In genomic region chrX:47185241-47185640, GRCh38 we compare ENCODE assay signal across 21 cellular contexts. TPM values are rescaled to one million over a fixed set of nuclear protein-coding genes. Genes with fewer than 3 reads are reported as not detected.
DNase-seq lines count a peak whose midpoint lies in the region; ATAC-seq, FAIRE-seq and TF ChIP-seq lines count a peak whose summit lies in the region.
"Had no signal": no experiment of that assay in that cellular context is flagged by ENCODE, and none has a peak within 500 bp of the region (broad histone marks: within the 10 kb centered on the region; RNA-seq: fewer than 3 reads in every experiment).

No MANE protein-coding gene starts in this region.

- no peak overlapping the region for H3K4me3 ChIP-seq in kidney (ENCODE audit: low read length in 2 of 2)
- H3K4me3 ChIP-seq: A549 had no signal

- no peaks in the 10 kb centered on the region for H3K9me3 Mint-ChIP-seq in activated T-cell treated with anti-CD3 and anti-CD28 coated beads, Interleukin-2, amount 50 U/mL, for 24 hours
- H3K9me3 Mint-ChIP-seq in activated T-cell treated with anti-CD3 and anti-CD28 coated beads, Interleukin-2, amount 50 U/mL, for 72 hours, result no peaks in the 10 kb centered on the region
- no peaks in the 10 kb centered on the region for H3K9me3 Mint-ChIP-seq in activated CD4-positive, alpha-beta T cell treated with anti-CD3 and anti-CD28 coated beads for 36 hours (ENCODE audit: low read depth)
- H3K9me3 Mint-ChIP-seq: CD4-positive, alpha-beta T cell had no signal

- H3K9ac ChIP-seq in kidney (ENCODE audit: low read length in 2 of 2), result no peak overlapping the region

- FAIRE-seq in kidney (lab: Jason Lieb, UNC), result no peak
- FAIRE-seq: A549, GM19239, H1, HTR-8/SVneo had no signal

- peaks cover 40% of the 10 kb centered on the region for H3K27me3 Mint-ChIP-seq in activated T-cell treated with anti-CD3 and anti-CD28 coated beads, Interleukin-2, amount 50 U/mL, for 24 hours
- H3K27me3 Mint-ChIP-seq in activated T-cell treated with anti-CD3 and anti-CD28 coated beads, Interleukin-2, amount 50 U/mL, for 72 hours (ENCODE audit: low read depth), result peaks cover 13% of the 10 kb centered on the region
- no peaks in the 10 kb centered on the region for H3K27me3 Mint-ChIP-seq in activated CD4-positive, alpha-beta T cell treated with anti-CD3 and anti-CD28 coated beads for 36 hours
- H3K27me3 Mint-ChIP-seq: CD4-positive, alpha-beta T cell had no signal

- ATAC-seq in activated T-cell treated with anti-CD3 and anti-CD28 coated beads, Interleukin-2, amount 50 U/mL, for 72 hours (replicated peaks in 1 of 2), result no peak
- ATAC-seq in sciatic nerve, result peak; percentile 29
- no peak for ATAC-seq in activated CD4-positive, alpha-beta T cell treated with anti-CD3 and anti-CD28 coated beads for 36 hours
- no peak for ATAC-seq in GM19035 (IDR thresholded peaks at IDR 0.05; ENCODE audit: unreplicated experiment)
- ATAC-seq: A549 had no signal

- peaks cover 64% of the 10 kb centered on the region for H3K36me3 Mint-ChIP-seq in activated T-cell treated with anti-CD3 and anti-CD28 coated beads, Interleukin-2, amount 50 U/mL, for 24 hours (ENCODE audit: low read depth)
- H3K36me3 Mint-ChIP-seq in activated T-cell treated with anti-CD3 and anti-CD28 coated beads, Interleukin-2, amount 50 U/mL, for 72 hours (ENCODE audit: insufficient read depth in 2 of 2), result peaks cover 4 to 6% of the 10 kb centered on the region in 2 donors
- H3K36me3 Mint-ChIP-seq in activated CD4-positive, alpha-beta T cell treated with anti-CD3 and anti-CD28 coated beads for 36 hours (ENCODE audit: low read depth), result peaks cover 22% of the 10 kb centered on the region

- H3K9me3 ChIP-seq in kidney (ENCODE audit: control insufficient read depth in 1 of 2, low read length in 2 of 2), result no peaks in the 10 kb centered on the region
- H3K9me3 ChIP-seq: A549, Caco-2 had no signal

- H3K27ac ChIP-seq in RWPE1, result 0 out of 2 replicates have a peak overlapping the region, but pooled peaks have one; percentile 8
- no peak overlapping the region for H3K27ac ChIP-seq in kidney (ENCODE audit: low read depth in 2 of 2, low read length in 2 of 2)
- H3K27ac ChIP-seq: 22Rv1, A549, C4-2B had no signal

- POLR2A ChIA-PET in RWPE1 (lab: Yijun Ruan, JAX; ENCODE audit: low non-redundant PET) (no interaction called here), HEK293T (lab: Yijun Ruan, JAX) (interaction anchor here (1.0 kb wide), 1 partner anchor 40 kb away, joined by 3 read pairs; the partner anchor contains the start of gene RBM10)
- POLR2A ChIA-PET in activated CD4-positive, alpha-beta T cell treated with anti-CD3 and anti-CD28 coated beads for 36 hours (lab: Charles Lee), result no interaction called here

- peaks cover 19% of the 10 kb centered on the region for H3K4me1 Mint-ChIP-seq in activated T-cell treated with anti-CD3 and anti-CD28 coated beads, Interleukin-2, amount 50 U/mL, for 24 hours (ENCODE audit: low read depth)
- H3K4me1 Mint-ChIP-seq in activated T-cell treated with anti-CD3 and anti-CD28 coated beads, Interleukin-2, amount 50 U/mL, for 72 hours (ENCODE audit: low read depth), result peaks cover 20% of the 10 kb centered on the region
- H3K4me1 Mint-ChIP-seq in activated CD4-positive, alpha-beta T cell treated with anti-CD3 and anti-CD28 coated beads for 36 hours, result peaks cover 17% of the 10 kb centered on the region

- peak overlapping the region; percentile 33 for H3K27ac Mint-ChIP-seq in activated T-cell treated with anti-CD3 and anti-CD28 coated beads, Interleukin-2, amount 50 U/mL, for 24 hours
- no peak overlapping the region for H3K27ac Mint-ChIP-seq in activated T-cell treated with anti-CD3 and anti-CD28 coated beads, Interleukin-2, amount 50 U/mL, for 72 hours
- H3K27ac Mint-ChIP-seq in activated CD4-positive, alpha-beta T cell treated with anti-CD3 and anti-CD28 coated beads for 36 hours, result no peak overlapping the region
- H3K27ac Mint-ChIP-seq: CD4-positive, alpha-beta T cell had no signal

- H3K36me3 ChIP-seq in kidney (ENCODE audit: control insufficient read depth in 1 of 2, insufficient read depth in 2 of 2, low read length in 2 of 2), result peaks cover 3 to 4% of the 10 kb centered on the region in 2 donors

- CTCF ChIA-PET in RWPE1 (lab: Yijun Ruan, JAX) (no interaction called here), HEK293T (lab: Yijun Ruan, JAX) (no interaction called here)
- CTCF ChIA-PET in activated CD4-positive, alpha-beta T cell treated with anti-CD3 and anti-CD28 coated beads for 36 hours (lab: Charles Lee), result no interaction called here

- no peak for TF ChIP-seq CTCF in RWPE1 (conservative IDR thresholded peaks at IDR 0.05; ENCODE audit: low read depth)
- no peak for TF ChIP-seq CTCF in kidney (IDR thresholded peaks at IDR 0.05; ENCODE audit: borderline replicate concordance, extremely low read depth, insufficient read depth)

- H3K4me3 Mint-ChIP-seq in activated T-cell treated with anti-CD3 and anti-CD28 coated beads, Interleukin-2, amount 50 U/mL, for 24 hours, result no peak overlapping the region
- H3K4me3 Mint-ChIP-seq in activated T-cell treated with anti-CD3 and anti-CD28 coated beads, Interleukin-2, amount 50 U/mL, for 72 hours, result no peak overlapping the region
- no peak overlapping the region for H3K4me3 Mint-ChIP-seq in activated CD4-positive, alpha-beta T cell treated with anti-CD3 and anti-CD28 coated beads for 36 hours
- H3K4me3 Mint-ChIP-seq: CD4-positive, alpha-beta T cell; H9 had no signal

- intact Hi-C loops in kidney (cut with DNase I), result no loop called here
- intact Hi-C loops in sciatic nerve (cut with DNase I), result no loop called here
- intact Hi-C loops in activated CD4-positive, alpha-beta T cell treated with anti-CD3 and anti-CD28 coated beads for 36 hours (cut with DNase I, micrococcal nuclease), result no loop called here

- no peak for DNase-seq in activated T-cell treated with anti-CD3 and anti-CD28 coated beads, Interleukin-2, amount 50 U/mL, for 24 hours
- no peak for DNase-seq in activated T-cell treated with anti-CD3 and anti-CD28 coated beads, Interleukin-2, amount 50 U/mL, for 72 hours
- DNase-seq in RWPE1 (ENCODE audit: low spot score), result no peak
- DNase-seq in kidney, result peak; percentile 68
- DNase-seq in sciatic nerve (ENCODE audit: low spot score), result no peak
- DNase-seq in HEK293T (ENCODE audit: extremely low spot score), result no peak
- DNase-seq in activated CD4-positive, alpha-beta T cell treated with anti-CD3 and anti-CD28 coated beads for 36 hours, result no peak
- DNase-seq: AML-193; Caco-2; CD4-positive, alpha-beta T cell; DMS79 treated with DMSO at 0.1 percent for 48 hours; GF-D8; H9; IMR-90 had no signal

- H3K4me1 ChIP-seq in kidney (ENCODE audit: control insufficient read depth in 1 of 2, insufficient read depth in 1 of 2, low read depth in 1 of 2, low read length in 2 of 2), result no peaks in the 10 kb centered on the region
- H3K4me1 ChIP-seq: A549 had no signal

TF ChIP-seq in HEK293T, 16 proteins besides CTCF, POLR2A, EP300 and RAD21:
- TF ChIP-seq ZNF384 (IDR thresholded peaks at IDR 0.05), result no peak
- TF ChIP-seq L3MBTL2 (conservative IDR thresholded peaks at IDR 0.05), result no peak
- no peak for TF ChIP-seq LEF1 (IDR thresholded peaks at IDR 0.05; ENCODE audit: borderline replicate concordance)
- no peak for TF ChIP-seq FOXM1 (IDR thresholded peaks at IDR 0.05; ENCODE audit: borderline replicate concordance)

RNA-seq across cellular contexts. Expression of gene UBA1, which starts 8.4 kb away (rescaled TPM):
- total RNA-seq in activated T-cell treated with anti-CD3 and anti-CD28 coated beads, Interleukin-2, amount 50 U/mL, for 72 hours, result 100 to 1,000 TPM; 160 to 197 TPM
- total RNA-seq in kidney, result 218 TPM
- polyA plus RNA-seq in kidney (ENCODE audit: insufficient read depth, low read depth, low replicate concordance), result 155 TPM
- total RNA-seq in sciatic nerve, result 165 TPM
- 100 to 1,000 TPM; 224 to 249 TPM for total RNA-seq in activated CD4-positive, alpha-beta T cell treated with anti-CD3 and anti-CD28 coated beads for 36 hours

RNA-seq across cellular contexts. Expression of gene CDK16, which starts 33.2 kb away (rescaled TPM):
- total RNA-seq in activated T-cell treated with anti-CD3 and anti-CD28 coated beads, Interleukin-2, amount 50 U/mL, for 72 hours, result 10 to 100 TPM; 82.2 to 88.6 TPM
- total RNA-seq in kidney (96.1 TPM), sciatic nerve (55.9 TPM)
- polyA plus RNA-seq in kidney (ENCODE audit: insufficient read depth, low read depth, low replicate concordance), result 89.1 TPM
- 10 to 100 TPM; 62.7 to 78.9 TPM for total RNA-seq in activated CD4-positive, alpha-beta T cell treated with anti-CD3 and anti-CD28 coated beads for 36 hours

RNA-seq across cellular contexts. Expression of gene RBM10, which starts 40.2 kb away (rescaled TPM):
- total RNA-seq in activated T-cell treated with anti-CD3 and anti-CD28 coated beads, Interleukin-2, amount 50 U/mL, for 72 hours, result 10 to 100 TPM; 71.6 to 82.4 TPM
- total RNA-seq in kidney (31.7 TPM), sciatic nerve (27.4 TPM)
- polyA plus RNA-seq in kidney (ENCODE audit: insufficient read depth, low read depth, low replicate concordance), result 27.5 TPM
- total RNA-seq in activated CD4-positive, alpha-beta T cell treated with anti-CD3 and anti-CD28 coated beads for 36 hours, result 10 to 100 TPM; 63.8 to 72.1 TPM

RNA-seq across cellular contexts. Expression of gene NDUFB11, which starts 40.7 kb away (rescaled TPM):
- total RNA-seq in activated T-cell treated with anti-CD3 and anti-CD28 coated beads, Interleukin-2, amount 50 U/mL, for 72 hours, result 10 to 100 TPM; 66.7 to 84.3 TPM
- total RNA-seq in kidney (70.7 TPM), sciatic nerve (29.5 TPM)
- 215 TPM for polyA plus RNA-seq in kidney (ENCODE audit: insufficient read depth, low read depth, low replicate concordance)
- 10 to 100 TPM; 89.9 to 90.8 TPM for total RNA-seq in activated CD4-positive, alpha-beta T cell treated with anti-CD3 and anti-CD28 coated beads for 36 hours

RNA-seq across cellular contexts. Expression of gene USP11, which starts 47.6 kb away (rescaled TPM):
- 10 to 100 TPM; 60.4 to 85.6 TPM for total RNA-seq in activated T-cell treated with anti-CD3 and anti-CD28 coated beads, Interleukin-2, amount 50 U/mL, for 72 hours
- total RNA-seq in kidney, result 91.6 TPM
- polyA plus RNA-seq in kidney (ENCODE audit: insufficient read depth, low read depth, low replicate concordance), result 30.9 TPM
- 81.0 TPM for total RNA-seq in sciatic nerve
- 10 to 100 TPM; 19.2 to 21.1 TPM for total RNA-seq in activated CD4-positive, alpha-beta T cell treated with anti-CD3 and anti-CD28 coated beads for 36 hours
